Comparison of ENCODE assay signal across 9 cellular contexts in the genomic region with DNA sequence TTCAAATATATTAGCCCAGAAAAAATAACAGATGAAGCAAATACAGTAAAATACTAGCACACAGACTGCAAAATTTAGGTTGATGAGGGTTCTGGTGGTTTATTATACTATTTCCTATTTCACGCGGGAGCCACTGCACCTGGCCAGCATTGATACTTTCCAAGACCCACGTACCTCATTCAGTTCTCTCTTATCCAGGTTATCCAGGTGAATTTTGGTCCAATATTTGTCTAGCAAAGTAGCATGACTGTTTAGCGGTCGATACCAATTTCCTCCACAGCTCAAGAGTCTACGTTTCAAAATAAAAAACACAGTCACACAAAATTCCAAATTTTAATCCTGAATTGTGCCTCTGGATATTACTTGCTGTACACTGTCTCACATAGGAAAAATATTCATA.
"Had no signal": no experiment of that assay in that cellular context is flagged by ENCODE, and none has a peak within 500 bp of the region (broad histone marks: within the 10 kb centered on the region; RNA-seq: fewer than 3 reads in every experiment).

No MANE protein-coding gene starts in this region.

- H3K27ac Mint-ChIP-seq: HFFc6 had no signal

- H3K4me1 ChIP-seq: HAP-1 had no signal

- H3K27ac ChIP-seq: HL-60 had no signal

- DNase-seq: GOT3, H7, HFFc6, IMR-90, KG1 had no signal

- H3K9me3 Mint-ChIP-seq: HFFc6 had no signal

- H3K4me3 Mint-ChIP-seq: HFFc6 had no signal

- H3K4me3 ChIP-seq: HAP-1, K562 had no signal

- ATAC-seq: HCT116, K562 had no signal

- H3K9me3 ChIP-seq: HAP-1 had no signal
